ENCODE assay signal across 10 cellular contexts in the genomic region with DNA sequence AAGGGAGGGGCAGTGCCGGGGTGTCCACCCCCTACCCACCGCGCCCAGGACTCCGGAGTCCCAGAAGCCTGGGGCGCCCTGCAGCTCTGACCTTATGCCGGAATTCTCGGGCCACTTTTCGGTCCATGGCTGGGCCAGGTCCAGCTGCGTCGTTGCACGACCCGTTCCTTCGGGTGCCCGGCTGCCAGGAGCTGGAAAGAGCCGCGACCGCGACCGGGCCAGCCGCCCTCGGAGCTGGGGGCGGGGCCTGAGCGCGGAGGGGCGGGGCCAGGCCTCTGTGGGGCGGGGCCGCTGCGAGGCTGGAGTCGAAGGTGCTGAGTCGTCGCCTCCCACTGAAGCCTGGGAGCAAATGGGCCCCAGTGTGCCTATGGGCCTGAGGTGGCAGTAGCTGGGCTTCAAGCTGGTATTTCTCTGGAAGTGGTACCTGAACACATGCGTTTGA. TPM values are rescaled to one million over a fixed set of nuclear protein-coding genes. Genes with fewer than 3 reads are reported as not detected.
DNase-seq lines count a peak whose midpoint lies in the region; ATAC-seq and TF ChIP-seq lines count a peak whose summit lies in the region.
"Had no signal": no experiment of that assay in that cellular context is flagged by ENCODE, and none has a peak within 500 bp of the region (broad histone marks: within the 10 kb centered on the region; RNA-seq: fewer than 3 reads in every experiment).

A gene (minus strand): TSS at position 236 of the 442 bp plus-strand sequence. CDS start 109 bp downstream, at position 127.

- no peaks in the 10 kb centered on the region for H3K4me1 ChIP-seq in ascending aorta

- peaks cover 18% of the 10 kb centered on the region for H3K4me1 Mint-ChIP-seq in nephron
- H3K4me1 Mint-ChIP-seq: activated B cell treated with CpG ODN at 0.5 μM for 24 hours had no signal

- H3K9me3 ChIP-seq in ascending aorta: no peaks in the 10 kb centered on the region

- DNase-seq in ACHN (peak; percentile 25), NCI-H69 (lab: John Stamatoyannopoulos, UW) (peak; percentile 9), dorsolateral prefrontal cortex (peak in 1 of 10 donors; percentile 39), KBM-7 (no peak), ascending aorta (ENCODE audit: low spot score in 2 of 2) (no peak), NAMALWA (ENCODE audit: low spot score) (no peak)
- DNase-seq: activated B cell treated with CpG ODN at 0.5 μM for 24 hours had no signal

- no peaks in the 10 kb centered on the region for H3K36me3 Mint-ChIP-seq in nephron (ENCODE audit: low read depth)

- H3K27ac Mint-ChIP-seq in nephron: peak within 1 kb of the TSS; percentile 67 to 98 (median 76)
- H3K27ac Mint-ChIP-seq: activated B cell treated with CpG ODN at 0.5 μM for 24 hours had no signal

- peak within 1 kb of the TSS; percentile 80 to 90 (median 85) for H3K4me3 Mint-ChIP-seq in nephron
- H3K4me3 Mint-ChIP-seq: activated B cell treated with CpG ODN at 0.5 μM for 24 hours had no signal

- H3K9me3 Mint-ChIP-seq in nephron: no peaks in the 10 kb centered on the region
- H3K9me3 Mint-ChIP-seq: activated B cell treated with CpG ODN at 0.5 μM for 24 hours had no signal

- H3K27ac ChIP-seq in dorsolateral prefrontal cortex (peak within 1 kb of the TSS in 1 of 59 donors; percentile 33), ascending aorta (no peak within 1 kb of the TSS)

- intact Hi-C loops in dorsolateral prefrontal cortex (cut with DNase I): no loop called here
- intact Hi-C loops in ascending aorta (cut with DNase I): no loop called here

- peaks cover 44% of the 10 kb centered on the region for H3K27me3 Mint-ChIP-seq in nephron (ENCODE audit: low read depth)

- ATAC-seq in HG02571 (IDR thresholded peaks at IDR 0.05; ENCODE audit: unreplicated experiment): no peak

- H3K27me3 ChIP-seq in dorsolateral prefrontal cortex (peaks cover 0 to 46% (median 13%) of the 10 kb centered on the region in 45 donors), ascending aorta (no peaks in the 10 kb centered on the region)

- TF ChIP-seq CTCF in dorsolateral prefrontal cortex (IDR thresholded peaks at IDR 0.05 in 54 of 56, conservative IDR thresholded peaks at IDR 0.05 in 2 of 56; ENCODE audit: low read depth in 1 of 56, partially characterized antibody in 56 of 56) (no peak), nephron (IDR thresholded peaks at IDR 0.05; ENCODE audit: unreplicated experiment in 3 of 3) (no peak), ascending aorta (IDR thresholded peaks at IDR 0.05) (no peak)

- H3K36me3 ChIP-seq in ascending aorta: no peaks in the 10 kb centered on the region

- H3K4me3 ChIP-seq in dorsolateral prefrontal cortex (peak within 1 kb of the TSS in 34 of 59 donors; percentile 1 to 51 (median 28)), ascending aorta (peak within 1 kb of the TSS in 1 of 2 donors; percentile 9)

- in situ Hi-C loops in ACHN (cut with HindIII; ENCODE audit: low pct_ligation_motif_present, low pct_unique_long_range_greater_than_20kb, low sequenced_read_pairs): no loop called here
- in situ Hi-C loops in KBM-7 (cut with MboI; ENCODE audit: low pct_unique_long_range_greater_than_20kb, low sequenced_read_pairs): no loop called here

RNA-seq across cellular contexts. Expression of the gene that starts here (rescaled TPM):
- total RNA-seq in dorsolateral prefrontal cortex (10 to 100 TPM in 49 of 120 experiments, 1 to 10 TPM in 70, under 1 TPM in 1; 0.77 to 58.6 (median 8.7) TPM), ascending aorta (not detected)
- total RNA-seq: activated B cell treated with CpG ODN at 0.5 μM for 24 hours, frontal cortex had no signal

Comparison
In these comparisons a context has a peak if more than half of its experiments do, and no peak if none do; other contexts are left out.
1. DNase-seq: peak in ACHN (single experiment) and NCI-H69 (single experiment); none in KBM-7 (single experiment), ascending aorta (0 of 2) and NAMALWA (single experiment).